Comparison of ENCODE assay signal across 16 cellular contexts in genomic region chr5:179154346-179154990, GRCh38.
DNase-seq lines count a peak whose midpoint lies in the region; ATAC-seq and TF ChIP-seq lines count a peak whose summit lies in the region.
"Had no signal": no experiment of that assay in that cellular context is flagged by ENCODE, and none has a peak within 500 bp of the region (broad histone marks: within the 10 kb centered on the region; RNA-seq: fewer than 3 reads in every experiment).

No MANE protein-coding gene starts in this region.

- H3K9me3 ChIP-seq in right atrium auricular region = no peaks in the 10 kb centered on the region
- H3K9me3 ChIP-seq in RWPE2 (ENCODE audit: severe bottlenecking) = peaks cover 14% of the 10 kb centered on the region

- H3K4me1 Mint-ChIP-seq in stimulated activated effector memory CD8-positive, alpha-beta T cell treated with anti-CD3 and anti-CD28 coated beads, Interleukin-12 subunit alpha, Interleukin-12 subunit beta, amount 100 ng/mL, for 72 hours = peaks cover 7% of the 10 kb centered on the region

- no peak overlapping the region for H3K27ac Mint-ChIP-seq in stimulated activated effector memory CD8-positive, alpha-beta T cell treated with anti-CD3 and anti-CD28 coated beads, Interleukin-12 subunit alpha, Interleukin-12 subunit beta, amount 100 ng/mL, for 72 hours

- no peaks in the 10 kb centered on the region for H3K36me3 Mint-ChIP-seq in stimulated activated effector memory CD8-positive, alpha-beta T cell treated with anti-CD3 and anti-CD28 coated beads, Interleukin-12 subunit alpha, Interleukin-12 subunit beta, amount 100 ng/mL, for 72 hours
- H3K36me3 Mint-ChIP-seq: CD4-positive, CD25-positive, alpha-beta regulatory T cell had no signal

- no peaks in the 10 kb centered on the region for H3K27me3 ChIP-seq in right atrium auricular region
- no peaks in the 10 kb centered on the region for H3K27me3 ChIP-seq in RWPE2 (ENCODE audit: insufficient read depth, poor library complexity, severe bottlenecking)

- no peaks in the 10 kb centered on the region for H3K9me3 Mint-ChIP-seq in stimulated activated effector memory CD8-positive, alpha-beta T cell treated with anti-CD3 and anti-CD28 coated beads, Interleukin-12 subunit alpha, Interleukin-12 subunit beta, amount 100 ng/mL, for 72 hours
- H3K9me3 Mint-ChIP-seq: CD4-positive, CD25-positive, alpha-beta regulatory T cell had no signal

- no peak for ATAC-seq in RWPE2 (ENCODE audit: low read depth)
- peak; percentile 60 for ATAC-seq in left lobe of liver
- peak; percentile 11 for ATAC-seq in stimulated activated effector memory CD8-positive, alpha-beta T cell treated with anti-CD3 and anti-CD28 coated beads, Interleukin-12 subunit alpha, Interleukin-12 subunit beta, amount 100 ng/mL, for 72 hours
- ATAC-seq: A549 had no signal

- no peaks in the 10 kb centered on the region for H3K36me3 ChIP-seq in right atrium auricular region
- H3K36me3 ChIP-seq in RWPE2 (ENCODE audit: low read depth) = no peaks in the 10 kb centered on the region

- H3K27ac ChIP-seq in right atrium auricular region = no peak overlapping the region
- no peak overlapping the region for H3K27ac ChIP-seq in RWPE2 (ENCODE audit: poor library complexity, severe bottlenecking)
- H3K27ac ChIP-seq: A549 had no signal

- DNase-seq in cardiac septum (ENCODE audit: low spot score) = peak; percentile 62
- no peak for DNase-seq in right atrium auricular region (ENCODE audit: low spot score)
- DNase-seq in RWPE2 (ENCODE audit: low spot score) = peak; percentile 64
- no peak for DNase-seq in left lobe of liver (ENCODE audit: low spot score)
- DNase-seq in stimulated activated effector memory CD8-positive, alpha-beta T cell treated with anti-CD3 and anti-CD28 coated beads, Interleukin-12 subunit alpha, Interleukin-12 subunit beta, amount 100 ng/mL, for 72 hours (ENCODE audit: low spot score in 2 of 2) = no peak
- DNase-seq in stimulated activated CD4-positive, alpha-beta T cell treated with anti-CD3 and anti-CD28 coated beads, Interleukin-4, amount 100 ng/mL, for 24 hours = no peak
- no peak for DNase-seq in middle frontal gyrus (ENCODE audit: extremely low spot score, low spot score)
- DNase-seq in NCI-H2081 (lab: John Stamatoyannopoulos, UW) = no peak
- DNase-seq: Calu3; CD4-positive, CD25-positive, alpha-beta regulatory T cell; MV-4-11; NCI-H1417 treated with DMSO at 0.1 percent for 48 hours; NCI-H2029 treated with DMSO at 0.1 percent for 48 hours; NK-92 treated with Interleukin-12 subunit alpha and Interleukin-12 subunit beta, amount 100 ng/mL, for 24 hours; OCI-M1 had no signal

- TF ChIP-seq CTCF in right atrium auricular region (IDR thresholded peaks at IDR 0.05) (no peak), RWPE2 (IDR thresholded peaks at IDR 0.05; ENCODE audit: poor library complexity, severe bottlenecking) (no peak)

- no peak overlapping the region for H3K4me3 Mint-ChIP-seq in stimulated activated effector memory CD8-positive, alpha-beta T cell treated with anti-CD3 and anti-CD28 coated beads, Interleukin-12 subunit alpha, Interleukin-12 subunit beta, amount 100 ng/mL, for 72 hours
- H3K4me3 Mint-ChIP-seq: CD4-positive, CD25-positive, alpha-beta regulatory T cell had no signal

- H3K4me3 ChIP-seq in right atrium auricular region (no peak overlapping the region), RWPE2 (ENCODE audit: severe bottlenecking) (no peak overlapping the region)
- H3K4me3 ChIP-seq: A549 had no signal

- no peaks in the 10 kb centered on the region for H3K4me1 ChIP-seq in right atrium auricular region
- H3K4me1 ChIP-seq in RWPE2 (ENCODE audit: insufficient read depth, poor library complexity, severe bottlenecking) = no peaks in the 10 kb centered on the region
- H3K4me1 ChIP-seq: A549 had no signal

- intact Hi-C loops in cardiac septum (cut with DNase I) = no loop called here

Comparison
In these comparisons a context has a peak if more than half of its experiments do, and no peak if none do; other contexts are left out.
1. DNase-seq: peak in cardiac septum (single experiment) and RWPE2 (single experiment); none in right atrium auricular region (single experiment), left lobe of liver (single experiment), stimulated activated effector memory CD8-positive, alpha-beta T cell treated with anti-CD3 and anti-CD28 coated beads, Interleukin-12 subunit alpha, Interleukin-12 subunit beta, amount 100 ng/mL, for 72 hours (0 of 2), stimulated activated CD4-positive, alpha-beta T cell treated with anti-CD3 and anti-CD28 coated beads, Interleukin-4, amount 100 ng/mL, for 24 hours (single experiment), middle frontal gyrus (single experiment) and NCI-H2081 (0 of 2).